11 cellular contexts compared by ENCODE assay signal in genomic region chr20:878511-879307, GRCh38. TPM values are rescaled to one million over a fixed set of nuclear protein-coding genes. Genes with fewer than 3 reads are reported as not detected.
A peak's percentile ranks its signal among the peaks of the same experiment; 100 is the strongest.
DNase-seq lines count a peak whose midpoint lies in the region; ATAC-seq and TF ChIP-seq lines count a peak whose summit lies in the region.
"Had no signal": no experiment of that assay in that cellular context is flagged by ENCODE, and none has a peak within 500 bp of the region (broad histone marks: within the 10 kb centered on the region; RNA-seq: fewer than 3 reads in every experiment).

No MANE protein-coding gene starts in this region.

- TF ChIP-seq CTCF in esophagus squamous epithelium (IDR thresholded peaks at IDR 0.05), result no peak

- ATAC-seq in HG03097 (IDR thresholded peaks at IDR 0.05; ENCODE audit: low FRiP score, unreplicated experiment), result no peak

- DNase-seq in AG20443 (ENCODE audit: low spot score) (peak; percentile 66), H7 (peak; percentile 88), UCSD-AML1 (lab: John Stamatoyannopoulos, UW; ENCODE audit: unreplicated experiment) (peak; percentile 26), hepatic stellate cell (ENCODE audit: low spot score) (peak; percentile 28), esophagus squamous epithelium (lab: John Stamatoyannopoulos, UW) (no peak), NCI-H526 treated with DMSO at 0.1 percent for 48 hours (lab: John Stamatoyannopoulos, UW) (no peak)
- DNase-seq in central memory CD4-positive, alpha-beta T cell, result no peak
- DNase-seq: anterior cingulate cortex, DMS79 had no signal

- TF ChIP-seq POLR2A in esophagus squamous epithelium (IDR thresholded peaks at IDR 0.05), result no peak

- intact Hi-C loops in esophagus squamous epithelium (cut with DNase I), result no loop called here

- no peak overlapping the region for H3K27ac ChIP-seq in esophagus squamous epithelium
- H3K27ac ChIP-seq: VCaP had no signal

- H3K36me3 ChIP-seq in H7 (replicated peaks; ENCODE audit: control insufficient read depth, insufficient read depth, low read length) (no peaks in the 10 kb centered on the region), esophagus squamous epithelium (no peaks in the 10 kb centered on the region)

- no peaks in the 10 kb centered on the region for H3K9me3 ChIP-seq in esophagus squamous epithelium

- H3K27me3 ChIP-seq in H7 (ENCODE audit: control insufficient read depth, insufficient read depth, low read length) (no peaks in the 10 kb centered on the region), esophagus squamous epithelium (peaks cover 0 to 16% (median 0%) of the 10 kb centered on the region in 4 donors)

- no peak overlapping the region for H3K4me3 ChIP-seq in H7 (ENCODE audit: insufficient read depth, low read depth, low read length)
- H3K4me3 ChIP-seq in esophagus squamous epithelium, result no peak overlapping the region

- WGBS in esophagus squamous epithelium, 2 donors, result 66 to 70% methylated on average over 9 of the region's 9 CpGs

- H3K4me1 ChIP-seq in esophagus squamous epithelium, result peaks cover 0 to 5% (median 0%) of the 10 kb centered on the region in 3 donors

RNA-seq across cellular contexts. Expression of gene ANGPT4, which starts 37.4 kb away (rescaled TPM):
- 0.11 and 0.31 TPM in 2 replicates for total RNA-seq in H7 (2014; rRNA removed; shearing (Covaris generic))
- total RNA-seq in esophagus squamous epithelium, result under 1 TPM in 3 of 4 donors, not detected in 1; under 0.01 to 0.38 (median 0.09) TPM

RNA-seq across cellular contexts. Expression of gene FAM110A, which starts 45.2 kb away (rescaled TPM):
- 5.5 and 9.9 TPM in 2 replicates for total RNA-seq in H7 (2014; rRNA removed; shearing (Covaris generic))
- total RNA-seq in esophagus squamous epithelium, result 10 to 100 TPM; 15.3 to 46.6 (median 27.1) TPM

Comparison
In these comparisons a context has a peak if more than half of its experiments do, and no peak if none do; other contexts are left out.
1. DNase-seq: peak in AG20443 (single experiment), H7 (single experiment), UCSD-AML1 (single experiment) and hepatic stellate cell (single experiment); none in central memory CD4-positive, alpha-beta T cell (single experiment), esophagus squamous epithelium (single experiment) and NCI-H526 treated with DMSO at 0.1 percent for 48 hours (single experiment).